ENCODE assay signal across 22 cellular contexts in genomic region chr15:24898715-24899278, GRCh38. TPM values are rescaled to one million over a fixed set of nuclear protein-coding genes. Genes with fewer than 3 reads are reported as not detected.
A peak's percentile ranks its signal among the peaks of the same experiment; 100 is the strongest.
DNase-seq lines count a peak whose midpoint lies in the region; ATAC-seq lines count a peak whose summit lies in the region.
"Had no signal": no experiment of that assay in that cellular context is flagged by ENCODE, and none has a peak within 500 bp of the region (broad histone marks: within the 10 kb centered on the region; RNA-seq: fewer than 3 reads in every experiment).

No MANE protein-coding gene starts in this region.

- H3K36me3 ChIP-seq in ectodermal cell (ENCODE audit: control insufficient read depth, insufficient read depth, low read length): no peaks in the 10 kb centered on the region
- peaks cover 13% of the 10 kb centered on the region for H3K36me3 ChIP-seq in mesodermal cell (ENCODE audit: control insufficient read depth, insufficient read depth, low read length)
- H3K36me3 ChIP-seq: HAP-1, right atrium auricular region, uterus had no signal

- H3K4me3 ChIP-seq in ectodermal cell (ENCODE audit: insufficient read depth, low read depth, low read length): no peak overlapping the region
- H3K4me3 ChIP-seq in mesodermal cell (ENCODE audit: extremely low read depth, insufficient read depth, low read length, poor library complexity, severe bottlenecking): no peak overlapping the region
- H3K4me3 ChIP-seq: HAP-1, right atrium auricular region, testis, uterus had no signal

- ATAC-seq in GM19395 (IDR thresholded peaks at IDR 0.05; ENCODE audit: unreplicated experiment): no peak
- no peak for ATAC-seq in HG02642 (IDR thresholded peaks at IDR 0.05; ENCODE audit: poor library complexity, unreplicated experiment)
- ATAC-seq: SK-N-SH treated with all-trans-retinoic acid at 6 μM for 48 hours had no signal

- H3K9me3 ChIP-seq in ectodermal cell (ENCODE audit: control insufficient read depth, low read length) (no peaks in the 10 kb centered on the region), mesodermal cell (ENCODE audit: control insufficient read depth, low read length) (peaks cover 38% of the 10 kb centered on the region)
- H3K9me3 ChIP-seq: HAP-1, right atrium auricular region, testis, uterus had no signal

- H3K27ac ChIP-seq in ectodermal cell (ENCODE audit: insufficient read depth, low read depth, low read length, poor library complexity, severe bottlenecking) (peak overlapping the region; percentile 37), mesodermal cell (ENCODE audit: low read depth, low read length, severe bottlenecking) (peak overlapping the region; percentile 18), substantia nigra (ENCODE audit: low read depth, low read length, poor library complexity, severe bottlenecking) (no peak overlapping the region)
- H3K27ac ChIP-seq: right atrium auricular region, testis, uterus had no signal

- H3K4me1 ChIP-seq in ectodermal cell (ENCODE audit: control insufficient read depth, insufficient read depth, low read length) (no peaks in the 10 kb centered on the region), mesodermal cell (ENCODE audit: control insufficient read depth, insufficient read depth, low read length, poor library complexity, severe bottlenecking) (no peaks in the 10 kb centered on the region)
- H3K4me1 ChIP-seq: Caco-2, HAP-1, right atrium auricular region, testis, uterus had no signal

- H3K27me3 ChIP-seq in ectodermal cell (ENCODE audit: control insufficient read depth, insufficient read depth, low read length, poor library complexity, severe bottlenecking): no peaks in the 10 kb centered on the region
- H3K27me3 ChIP-seq: right atrium auricular region, testis, uterus had no signal

- DNase-seq in DMS 273 (lab: John Stamatoyannopoulos, UW; ENCODE audit: unreplicated experiment) (peak; percentile 85), NCI-H2171 (lab: John Stamatoyannopoulos, UW) (peak; percentile 73), DMS53 treated with DMSO at 0.1 percent for 48 hours (lab: John Stamatoyannopoulos, UW; ENCODE audit: unreplicated experiment) (no peak), substantia nigra (lab: John Stamatoyannopoulos, UW) (no peak)
- DNase-seq: anterior cingulate cortex; Caco-2; central memory CD4-positive, alpha-beta T cell; NCI-H1105 treated with DMSO at 0.1 percent for 48 hours; NCI-H2029; NCI-H446 treated with DMSO at 0.1 percent for 48 hours; stimulated activated CD4-positive, alpha-beta T cell treated with anti-CD3 and anti-CD28 coated beads, Interleukin-4, amount 100 ng/mL, for 4 hours; stimulated activated naive CD4-positive, alpha-beta T cell; T-helper 2 cell; testis; uterus had no signal

- WGBS in ectodermal cell, 2 experiments: 46 to 47% methylated on average over 7 of the region's 8 CpGs
- 42 to 75% methylated on average over 6 to 7 of the region's 8 CpGs for WGBS in mesodermal cell (ENCODE audit: insufficient coverage in 2 of 2), 2 experiments

RNA-seq across cellular contexts. Expression of gene SNRPN, which starts 56.0 kb away (rescaled TPM):
- polyA plus RNA-seq in ectodermal cell (2013, experiment 1 of 4): 285 TPM
- 286 TPM for polyA plus RNA-seq in ectodermal cell (2013, experiment 2 of 4)
- 253 TPM for polyA plus RNA-seq in ectodermal cell (2013, experiment 3 of 4)
- polyA plus RNA-seq in ectodermal cell (2013, experiment 4 of 4): 276 TPM
- polyA plus RNA-seq in mesodermal cell (2013, experiment 1 of 2): 260 TPM
- polyA plus RNA-seq in mesodermal cell (2013, experiment 2 of 2): 240 TPM

RNA-seq across cellular contexts. Expression of gene SNURF, which starts 56.0 kb away (rescaled TPM):
- polyA plus RNA-seq in ectodermal cell (2013, experiment 1 of 4): 21.4 TPM
- polyA plus RNA-seq in ectodermal cell (2013, experiment 2 of 4): 26.3 TPM
- 43.8 TPM for polyA plus RNA-seq in ectodermal cell (2013, experiment 3 of 4)
- polyA plus RNA-seq in ectodermal cell (2013, experiment 4 of 4): 38.5 TPM
- 43.8 TPM for polyA plus RNA-seq in mesodermal cell (2013, experiment 1 of 2)
- 44.0 TPM for polyA plus RNA-seq in mesodermal cell (2013, experiment 2 of 2)

Comparison
In these comparisons a context has a peak if more than half of its experiments do, and no peak if none do; other contexts are left out.
1. DNase-seq: peak in DMS 273 (single experiment) and NCI-H2171 (single experiment); none in DMS53 treated with DMSO at 0.1 percent for 48 hours (single experiment) and substantia nigra (0 of 49).